In the genomic region with DNA sequence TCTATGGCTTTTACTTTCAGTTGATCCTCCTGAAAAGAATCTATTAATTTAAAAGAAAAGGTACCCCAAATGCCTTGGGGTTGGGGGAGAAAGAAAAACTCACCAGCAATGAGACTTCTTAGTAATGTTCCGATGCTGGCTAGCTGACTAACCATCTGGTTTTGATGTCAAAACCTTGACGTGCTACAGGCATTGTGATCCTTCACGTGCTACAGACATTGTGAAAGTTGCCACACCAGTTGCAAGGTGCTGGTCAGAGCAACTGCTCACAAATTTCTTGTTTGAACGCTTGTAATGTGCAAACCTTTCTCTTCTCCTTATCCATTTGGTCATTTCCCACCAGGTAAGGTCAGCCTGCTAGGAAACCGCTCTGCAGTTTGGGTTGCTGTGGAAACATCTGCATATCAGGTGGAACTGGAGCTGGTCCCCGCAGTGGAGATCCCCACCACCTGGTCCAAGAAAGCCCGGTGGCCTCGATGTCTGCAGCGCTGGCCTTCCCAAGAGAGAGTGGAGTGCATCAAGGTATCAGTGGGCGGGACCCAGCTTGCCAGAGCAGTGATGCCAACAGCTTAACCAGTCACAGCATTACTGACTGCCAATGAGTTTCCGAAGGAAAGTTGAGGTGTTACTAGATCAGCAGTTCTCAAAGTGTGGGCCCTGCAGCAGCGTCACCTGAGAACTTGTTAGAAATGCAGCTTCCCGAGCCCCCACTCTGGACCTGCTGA, we compare ENCODE assay signal across 19 cellular contexts. TPM values are rescaled to one million over a fixed set of nuclear protein-coding genes. Genes with fewer than 3 reads are reported as not detected.
A peak's percentile ranks its signal among the peaks of the same experiment; 100 is the strongest.
DNase-seq lines count a peak whose midpoint lies in the region; ATAC-seq and TF ChIP-seq lines count a peak whose summit lies in the region.
"Had no signal": no experiment of that assay in that cellular context is flagged by ENCODE, and none has a peak within 500 bp of the region (broad histone marks: within the 10 kb centered on the region; RNA-seq: fewer than 3 reads in every experiment).

No MANE protein-coding gene starts in this region.

- peaks cover 38% of the 10 kb centered on the region for H3K4me1 ChIP-seq in CD8-positive, alpha-beta T cell (ENCODE audit: insufficient read depth, low read length)

- ATAC-seq in activated CD4-positive, CD25-positive, alpha-beta regulatory T cell treated with anti-CD3 and anti-CD28 coated beads, Interleukin-2, amount 50 U/mL, for 24 hours: peak; percentile 37 to 39
- peak; percentile 20 for ATAC-seq in activated T-helper 17 cell treated with anti-CD3 and anti-CD28 coated beads, Interleukin-2, amount 50 U/mL, for 72 hours (replicated peaks)
- ATAC-seq in CD8-positive, alpha-beta T cell: no peak

- H3K27ac ChIP-seq in CD8-positive, alpha-beta T cell (ENCODE audit: low read depth, low read length): no peak overlapping the region

- no peaks in the 10 kb centered on the region for H3K36me3 ChIP-seq in CD8-positive, alpha-beta T cell (ENCODE audit: insufficient read depth, low read length)
- H3K36me3 ChIP-seq: MG63 had no signal

- no peaks in the 10 kb centered on the region for H3K36me3 Mint-ChIP-seq in activated T-helper 17 cell treated with anti-CD3 and anti-CD28 coated beads, Interleukin-2, amount 50 U/mL, for 72 hours (ENCODE audit: low read depth)
- H3K36me3 Mint-ChIP-seq in CD8-positive, alpha-beta T cell: no peaks in the 10 kb centered on the region

- POLR2A ChIA-PET in CD8-positive, alpha-beta T cell (lab: Charles Lee): no interaction called here

- no peak overlapping the region for H3K4me3 Mint-ChIP-seq in activated T-helper 17 cell treated with anti-CD3 and anti-CD28 coated beads, Interleukin-2, amount 50 U/mL, for 72 hours
- no peak overlapping the region for H3K4me3 Mint-ChIP-seq in CD8-positive, alpha-beta T cell
- H3K4me3 Mint-ChIP-seq: H9 had no signal

- no peaks in the 10 kb centered on the region for H3K9me3 Mint-ChIP-seq in activated T-helper 17 cell treated with anti-CD3 and anti-CD28 coated beads, Interleukin-2, amount 50 U/mL, for 72 hours
- no peaks in the 10 kb centered on the region for H3K9me3 Mint-ChIP-seq in CD8-positive, alpha-beta T cell
- H3K9me3 Mint-ChIP-seq: H9 had no signal

- H3K4me3 ChIP-seq in AG10803 (ENCODE audit: low read length): no peak overlapping the region
- H3K4me3 ChIP-seq in CD8-positive, alpha-beta T cell (ENCODE audit: low read depth, low read length): no peak overlapping the region
- H3K4me3 ChIP-seq: MG63 had no signal

- H3K27me3 Mint-ChIP-seq in activated T-helper 17 cell treated with anti-CD3 and anti-CD28 coated beads, Interleukin-2, amount 50 U/mL, for 72 hours: peaks cover 10% of the 10 kb centered on the region
- peaks cover 6% of the 10 kb centered on the region for H3K27me3 Mint-ChIP-seq in CD8-positive, alpha-beta T cell (ENCODE audit: low read depth)

- peaks cover 21% of the 10 kb centered on the region for H3K4me1 Mint-ChIP-seq in activated T-helper 17 cell treated with anti-CD3 and anti-CD28 coated beads, Interleukin-2, amount 50 U/mL, for 72 hours
- peaks cover 41% of the 10 kb centered on the region for H3K4me1 Mint-ChIP-seq in CD8-positive, alpha-beta T cell (ENCODE audit: low read depth)
- H3K4me1 Mint-ChIP-seq: H9 had no signal

- intact Hi-C loops in CD8-positive, alpha-beta T cell (cut with DNase I, micrococcal nuclease): no loop called here

- CTCF ChIA-PET in CD8-positive, alpha-beta T cell (lab: Charles Lee): interaction anchor here (2.2 to 2.7 kb wide), 2 partner anchors 12 to 358 kb away, joined by 10 to 15 read pairs; no protein-coding TSS in a partner anchor

- no peak for TF ChIP-seq CTCF in AG10803 (conservative IDR thresholded peaks at IDR 0.05; ENCODE audit: low read length)
- no peak for TF ChIP-seq CTCF in CD8-positive, alpha-beta T cell (IDR thresholded peaks at IDR 0.05)

- no peaks in the 10 kb centered on the region for H3K9me3 ChIP-seq in CD8-positive, alpha-beta T cell (ENCODE audit: low read length)
- H3K9me3 ChIP-seq: MG63 had no signal

- H3K27me3 ChIP-seq in CD8-positive, alpha-beta T cell (ENCODE audit: insufficient read depth, low read length): no peaks in the 10 kb centered on the region
- H3K27me3 ChIP-seq: MG63 had no signal

- H3K27ac Mint-ChIP-seq in activated T-helper 17 cell treated with anti-CD3 and anti-CD28 coated beads, Interleukin-2, amount 50 U/mL, for 72 hours: no peak overlapping the region
- no peak overlapping the region for H3K27ac Mint-ChIP-seq in CD8-positive, alpha-beta T cell
- H3K27ac Mint-ChIP-seq: H9 had no signal

- no peak for DNase-seq in activated CD4-positive, CD25-positive, alpha-beta regulatory T cell (lab: John Stamatoyannopoulos, UW)
- DNase-seq in AG10803 (ENCODE audit: low read depth) (peak; percentile 37), islet precursor cell (peak; percentile 49), NOMO-1 treated with dmso at 0.1 percent for 144 hours (lab: John Stamatoyannopoulos, UW; ENCODE audit: unreplicated experiment) (no peak), GF-D8 (lab: John Stamatoyannopoulos, UW) (no peak)
- no peak for DNase-seq in CD8-positive, alpha-beta T cell
- DNase-seq: 8988T, C1 segment of cervical spinal cord, COR-L47, DMS153, EL, H9, MG63, NCI-H1105 treated with DMSO at 0.1 percent for 48 hours, NCI-H187, NCI-H446, NCI-H748 treated with DMSO at 0.1 percent for 48 hours had no signal

RNA-seq across cellular contexts. Expression of a gene that starts 16.1 kb away (rescaled TPM):
- not detected for total RNA-seq in activated T-helper 17 cell treated with anti-CD3 and anti-CD28 coated beads, Interleukin-2, amount 50 U/mL, for 72 hours
- not detected for total RNA-seq in CD8-positive, alpha-beta T cell
- total RNA-seq: H9 had no signal

Comparison
In these comparisons a context has a peak if more than half of its experiments do, and no peak if none do; other contexts are left out.
1. DNase-seq: peak in AG10803 (single experiment) and islet precursor cell (single experiment); none in activated CD4-positive, CD25-positive, alpha-beta regulatory T cell (0 of 4), NOMO-1 treated with dmso at 0.1 percent for 144 hours (single experiment), CD8-positive, alpha-beta T cell (0 of 7) and GF-D8 (single experiment).